Comparison of ENCODE assay signal across 9 cellular contexts in genomic region chr6:28643017-28643740, GRCh38.
DNase-seq lines count a peak whose midpoint lies in the region; ATAC-seq and TF ChIP-seq lines count a peak whose summit lies in the region.
"Had no signal": no experiment of that assay in that cellular context is flagged by ENCODE, and none has a peak within 500 bp of the region (broad histone marks: within the 10 kb centered on the region; RNA-seq: fewer than 3 reads in every experiment).

No MANE protein-coding gene starts in this region.

- no peak for TF ChIP-seq CTCF in LNCaP clone FGC (IDR thresholded peaks at IDR 0.05; ENCODE audit: control insufficient read depth, extremely low read depth, insufficient read depth)

- no peaks in the 10 kb centered on the region for H3K9me3 Mint-ChIP-seq in activated T-cell treated with anti-CD3 and anti-CD28 coated beads, Interleukin-2, amount 50 U/mL, for 4 hours

- DNase-seq in GDM1 (lab: John Stamatoyannopoulos, UW) (peak; percentile 12), LNCaP clone FGC (ENCODE audit: low read depth) (peak; percentile 79), myocyte (ENCODE audit: low read depth) (peak; percentile 25), HuH-7.5 (ENCODE audit: low spot score) (no peak)
- DNase-seq in activated T-cell treated with anti-CD3 and anti-CD28 coated beads, Interleukin-2, amount 50 U/mL, for 4 hours: no peak
- DNase-seq: naive B cell had no signal

- ATAC-seq in activated T-cell treated with anti-CD3 and anti-CD28 coated beads, Interleukin-2, amount 50 U/mL, for 4 hours: peak; percentile 54 to 57
- ATAC-seq in HG02588 (IDR thresholded peaks at IDR 0.05; ENCODE audit: unreplicated experiment) (no peak), HG03135 (IDR thresholded peaks at IDR 0.05; ENCODE audit: unreplicated experiment) (no peak), HG02610 (IDR thresholded peaks at IDR 0.05; ENCODE audit: unreplicated experiment) (no peak)

- H3K4me3 ChIP-seq in LNCaP clone FGC (ENCODE audit: low read depth, low read length): no peak overlapping the region

- H3K36me3 Mint-ChIP-seq in activated T-cell treated with anti-CD3 and anti-CD28 coated beads, Interleukin-2, amount 50 U/mL, for 4 hours (ENCODE audit: insufficient read depth): no peaks in the 10 kb centered on the region

- H3K27me3 Mint-ChIP-seq in activated T-cell treated with anti-CD3 and anti-CD28 coated beads, Interleukin-2, amount 50 U/mL, for 4 hours (ENCODE audit: low read depth): peaks cover 44% of the 10 kb centered on the region

- H3K4me3 Mint-ChIP-seq in activated T-cell treated with anti-CD3 and anti-CD28 coated beads, Interleukin-2, amount 50 U/mL, for 4 hours: no peak overlapping the region
- H3K4me3 Mint-ChIP-seq: naive B cell had no signal

- peaks cover 1% of the 10 kb centered on the region for H3K4me1 Mint-ChIP-seq in activated T-cell treated with anti-CD3 and anti-CD28 coated beads, Interleukin-2, amount 50 U/mL, for 4 hours (ENCODE audit: low read depth)

Comparison
In these comparisons a context has a peak if more than half of its experiments do, and no peak if none do; other contexts are left out.
1. DNase-seq: peak in GDM1 (single experiment), LNCaP clone FGC (single experiment) and myocyte (single experiment); none in activated T-cell treated with anti-CD3 and anti-CD28 coated beads, Interleukin-2, amount 50 U/mL, for 4 hours (single experiment) and HuH-7.5 (single experiment).
2. ATAC-seq: peak in activated T-cell treated with anti-CD3 and anti-CD28 coated beads, Interleukin-2, amount 50 U/mL, for 4 hours (2 of 2); none in HG02588 (single experiment), HG03135 (single experiment) and HG02610 (single experiment).